Comparison of ENCODE assay signal across 23 cellular contexts in genomic region chr11:78759067-78759466, GRCh38.
DNase-seq lines count a peak whose midpoint lies in the region; ATAC-seq, FAIRE-seq and TF ChIP-seq lines count a peak whose summit lies in the region.
"Had no signal": no experiment of that assay in that cellular context is flagged by ENCODE, and none has a peak within 500 bp of the region (broad histone marks: within the 10 kb centered on the region; RNA-seq: fewer than 3 reads in every experiment).

No MANE protein-coding gene starts in this region.

- H3K4me1 ChIP-seq in fibroblast of lung (ENCODE audit: control insufficient read depth, extremely low read depth, insufficient read depth, low read length): no peaks in the 10 kb centered on the region
- H3K4me1 ChIP-seq in kidney (ENCODE audit: control insufficient read depth in 1 of 2, insufficient read depth in 1 of 2, low read depth in 1 of 2, low read length in 2 of 2): no peaks in the 10 kb centered on the region
- H3K4me1 ChIP-seq: BLaER1 treated with 17β-estradiol and CSF1 and Interleukin-3, amounts not matched to agents 10 nM and 100 nM; suprapubic skin had no signal

- TF ChIP-seq CTCF in fibroblast of lung (conservative IDR thresholded peaks at IDR 0.05 in 1 of 2, IDR thresholded peaks at IDR 0.05 in 1 of 2; ENCODE audit: low read depth in 1 of 2, low read length in 2 of 2) (peak; percentile 8 to 13), kidney (IDR thresholded peaks at IDR 0.05; ENCODE audit: borderline replicate concordance, extremely low read depth, insufficient read depth) (no peak), GM13976 (IDR thresholded peaks at IDR 0.05; ENCODE audit: borderline replicate concordance, control extremely low read depth, extremely low read depth, insufficient read depth, missing control alignments) (no peak)

- no peak for FAIRE-seq in kidney (lab: Jason Lieb, UNC)
- FAIRE-seq: astrocyte, frontal cortex had no signal

- H3K36me3 ChIP-seq in fibroblast of lung (ENCODE audit: control insufficient read depth, insufficient read depth, low read length): no peaks in the 10 kb centered on the region
- no peaks in the 10 kb centered on the region for H3K36me3 ChIP-seq in kidney (ENCODE audit: control insufficient read depth in 1 of 2, insufficient read depth in 2 of 2, low read length in 2 of 2)
- H3K36me3 ChIP-seq: neutrophil had no signal

- H3K27ac ChIP-seq in fibroblast of lung (ENCODE audit: insufficient read depth, low read length) (no peak overlapping the region), kidney (ENCODE audit: low read depth in 2 of 2, low read length in 2 of 2) (no peak overlapping the region)
- H3K27ac ChIP-seq: BLaER1 treated with 17β-estradiol and CSF1 and Interleukin-3, amounts not matched to agents 10 nM and 100 nM; hepatocyte; neutrophil; suprapubic skin had no signal

- H3K9ac ChIP-seq in fibroblast of lung (ENCODE audit: insufficient read depth, low read length) (no peak overlapping the region), kidney (ENCODE audit: low read length in 2 of 2) (no peak overlapping the region)
- H3K9ac ChIP-seq: BLaER1 treated with 17β-estradiol and CSF1 and Interleukin-3, amounts not matched to agents 10 nM and 100 nM had no signal

- ATAC-seq in GM18867 (IDR thresholded peaks at IDR 0.05; ENCODE audit: unreplicated experiment): no peak
- ATAC-seq: esophagus mucosa; Panc1; sciatic nerve; stimulated activated naive B cell treated with anti-CD40 and anti-IgM and Interleukin-4, amounts not matched to agents 10 μg/mL and 1 μg/mL and 100 μg/mL, for 72 hours had no signal

- no peaks in the 10 kb centered on the region for H3K27me3 ChIP-seq in fibroblast of lung (ENCODE audit: control insufficient read depth, insufficient read depth, low read length)
- H3K27me3 ChIP-seq: BLaER1 treated with 17β-estradiol and CSF1 and Interleukin-3, amounts not matched to agents 10 nM and 100 nM; hepatocyte; suprapubic skin had no signal

- H3K79me2 ChIP-seq in fibroblast of lung (ENCODE audit: control insufficient read depth, insufficient read depth, low read length): no peaks in the 10 kb centered on the region
- H3K79me2 ChIP-seq: hepatocyte had no signal

- H3K9me3 ChIP-seq in fibroblast of lung (ENCODE audit: control insufficient read depth, insufficient read depth, low read depth, low read length) (no peaks in the 10 kb centered on the region), kidney (ENCODE audit: control insufficient read depth in 1 of 2, low read length in 2 of 2) (no peaks in the 10 kb centered on the region)
- H3K9me3 ChIP-seq: BLaER1 treated with 17β-estradiol and CSF1 and Interleukin-3, amounts not matched to agents 10 nM and 100 nM; neutrophil; suprapubic skin had no signal

- DNase-seq in DMS153 treated with DMSO at 0.1 percent for 48 hours (lab: John Stamatoyannopoulos, UW; ENCODE audit: unreplicated experiment): peak; percentile 77
- DNase-seq in NCI-H1105 (lab: John Stamatoyannopoulos, UW): peak; percentile 41
- DNase-seq in NCI-H345 treated with DMSO at 0.1 percent for 48 hours (lab: John Stamatoyannopoulos, UW; ENCODE audit: unreplicated experiment): peak; percentile 50
- DNase-seq in fibroblast of lung (ENCODE audit: low read depth in 2 of 2): peak in 1 of 2 donors; percentile 41
- no peak for DNase-seq in cerebellum (ENCODE audit: low spot score)
- DNase-seq in kidney: no peak
- no peak for DNase-seq in GM13976 (ENCODE audit: low spot score)
- DNase-seq: activated CD4-positive, alpha-beta T cell treated with anti-CD3 and anti-CD28 coated beads for 48 hours; activated effector memory CD4-positive, alpha-beta T cell treated with anti-CD3 and anti-CD28 coated beads, Interleukin-2, amount 50 U/mL, for 16 hours; activated T-cell treated with anti-CD3 and anti-CD28 coated beads, Interleukin-2, amount 50 U/mL, for 1 hour; caudate nucleus; endodermal cell; stimulated activated naive B cell treated with anti-CD40 and anti-IgM and Interleukin-4, amounts not matched to agents 10 μg/mL and 1 μg/mL and 100 μg/mL, for 72 hours had no signal

- in situ Hi-C loops in GM13976 (cut with MboI; ENCODE audit: low sequenced_read_pairs, unreplicated experiment): no loop called here

- intact Hi-C loops in kidney (cut with DNase I): no loop called here

- no peak overlapping the region for H2AFZ ChIP-seq in fibroblast of lung (ENCODE audit: low read length)
- H2AFZ ChIP-seq: hepatocyte had no signal

- H3K4me3 ChIP-seq in fibroblast of lung (replicated peaks in 1 of 4; ENCODE audit: control extremely low read depth in 1 of 4, insufficient read depth in 1 of 4, low read depth in 3 of 4, low read length in 4 of 4) (no peak overlapping the region), kidney (ENCODE audit: low read length in 2 of 2) (no peak overlapping the region)
- H3K4me3 ChIP-seq: BLaER1 treated with 17β-estradiol and CSF1 and Interleukin-3, amounts not matched to agents 10 nM and 100 nM; hepatocyte; suprapubic skin had no signal

- no peak overlapping the region for H3K4me2 ChIP-seq in fibroblast of lung (ENCODE audit: extremely low read depth, insufficient read depth, low read length)
- H3K4me2 ChIP-seq: BLaER1 treated with 17β-estradiol and CSF1 and Interleukin-3, amounts not matched to agents 10 nM and 100 nM; hepatocyte had no signal

- no peaks in the 10 kb centered on the region for H4K20me1 ChIP-seq in fibroblast of lung (ENCODE audit: control insufficient read depth, extremely low read depth, insufficient read depth, low read length)
- H4K20me1 ChIP-seq: BLaER1 treated with 17β-estradiol and CSF1 and Interleukin-3, amounts not matched to agents 10 nM and 100 nM had no signal

Comparison
In these comparisons a context has a peak if more than half of its experiments do, and no peak if none do; other contexts are left out.
1. DNase-seq: peak in DMS153 treated with DMSO at 0.1 percent for 48 hours (single experiment), NCI-H1105 (single experiment) and NCI-H345 treated with DMSO at 0.1 percent for 48 hours (single experiment); none in cerebellum (single experiment), kidney (single experiment) and GM13976 (single experiment).
2. CTCF ChIP-seq: peak in fibroblast of lung (2 of 2); none in kidney (single experiment) and GM13976 (single experiment).